In genomic region chr16:24700549-24701392, GRCh38 we compare ENCODE assay signal across 9 cellular contexts. TPM values are rescaled to one million over a fixed set of nuclear protein-coding genes. Genes with fewer than 3 reads are reported as not detected.
DNase-seq lines count a peak whose midpoint lies in the region; ATAC-seq and TF ChIP-seq lines count a peak whose summit lies in the region.
"Had no signal": no experiment of that assay in that cellular context is flagged by ENCODE, and none has a peak within 500 bp of the region (broad histone marks: within the 10 kb centered on the region; RNA-seq: fewer than 3 reads in every experiment).

No MANE protein-coding gene starts in this region.

- intact Hi-C loops in heart right ventricle (cut with DNase I) (loop anchor here in 1 of 10 donors (2.0 kb wide), 1 partner anchor 28 kb away; the partner anchor contains the start of gene TNRC6A), sigmoid colon (cut with DNase I) (loop anchor here (1.0 to 2.0 kb wide), 2 partner anchors 28 to 77 kb away; partner anchors contain the start of gene TNRC6A)

- peak; percentile 71 to 98 (median 96) for TF ChIP-seq EP300 in sigmoid colon (IDR thresholded peaks at IDR 0.05)

- peak; percentile 97 for DNase-seq in H4 (ENCODE audit: low spot score)
- no peak for DNase-seq in WTC11 (ENCODE audit: low spot score)
- peak; percentile 48 to 87 for DNase-seq in heart right ventricle
- DNase-seq in sigmoid colon, result peak; percentile 96
- DNase-seq in D341Med (ENCODE audit: low spot score), result no peak
- DNase-seq in DMS79 treated with DMSO at 0.1 percent for 48 hours (lab: John Stamatoyannopoulos, UW), result no peak
- DNase-seq in GM10266 (ENCODE audit: extremely low spot score), result no peak

- ATAC-seq in WTC11, result peak; percentile 87
- ATAC-seq in heart right ventricle, result peak; percentile 92 to 98 (median 97)
- ATAC-seq in HG02678 (IDR thresholded peaks at IDR 0.05; ENCODE audit: unreplicated experiment), result no peak

- H3K36me3 Mint-ChIP-seq in WTC11, result no peaks in the 10 kb centered on the region

- 56 to 61% methylated on average over 11 of the region's 11 CpGs for WGBS in heart right ventricle, 2 donors
- 60 to 68% methylated on average over 11 of the region's 11 CpGs for WGBS in sigmoid colon, 2 donors

- H3K36me3 ChIP-seq in heart right ventricle (no peaks in the 10 kb centered on the region), sigmoid colon (no peaks in the 10 kb centered on the region)

- H3K4me1 ChIP-seq in heart right ventricle (peaks cover 0 to 21% (median 18%) of the 10 kb centered on the region in 9 donors), sigmoid colon (peaks cover 2 to 37% (median 29%) of the 10 kb centered on the region in 4 donors)

- H3K27me3 Mint-ChIP-seq in WTC11 (ENCODE audit: low read depth), result no peaks in the 10 kb centered on the region; the same call in 1 of the 2 replicates

- H3K4me3 ChIP-seq in heart right ventricle, result no peak overlapping the region
- no peak overlapping the region for H3K4me3 ChIP-seq in sigmoid colon

- H3K9me3 Mint-ChIP-seq in WTC11, result peaks cover 6% of the 10 kb centered on the region

- peaks cover 0 to 10% (median 0%) of the 10 kb centered on the region in 11 donors for H3K9me3 ChIP-seq in heart right ventricle
- H3K9me3 ChIP-seq in sigmoid colon, result no peaks in the 10 kb centered on the region

- peaks cover 4% of the 10 kb centered on the region for H3K4me1 Mint-ChIP-seq in WTC11

- no peak overlapping the region for H3K4me3 Mint-ChIP-seq in WTC11

- no peak for TF ChIP-seq POLR2A in sigmoid colon (IDR thresholded peaks at IDR 0.05)

- peak overlapping the region in 9 of 10 donors; percentile 45 to 79 (median 69) for H3K27ac ChIP-seq in heart right ventricle
- peak overlapping the region; percentile 82 to 89 (median 86) for H3K27ac ChIP-seq in sigmoid colon
- H3K27ac ChIP-seq: KMS-11 had no signal

- peak overlapping the region; percentile 63 for H3K27ac Mint-ChIP-seq in WTC11

- TF ChIP-seq CTCF in WTC11 (IDR thresholded peaks at IDR 0.05), result no peak
- peak in 7 of 9 donors; percentile 26 to 58 (median 32) for TF ChIP-seq CTCF in heart right ventricle (IDR thresholded peaks at IDR 0.05)
- TF ChIP-seq CTCF in sigmoid colon (IDR thresholded peaks at IDR 0.05), result peak in 1 of 4 experiments; percentile 22
- no peak for TF ChIP-seq CTCF in GM10266 (IDR thresholded peaks at IDR 0.05; ENCODE audit: control insufficient read depth, insufficient read depth, low read depth, missing control alignments)

- CTCF ChIA-PET in WTC11 (lab: Charles Lee), result interaction anchor here (0.6 to 1.0 kb wide), 2 partner anchors 19 to 27 kb away, joined by 3 read pairs; no protein-coding TSS in a partner anchor

- H3K27me3 ChIP-seq in heart right ventricle (no peaks in the 10 kb centered on the region), sigmoid colon (no peaks in the 10 kb centered on the region)

- POLR2A ChIA-PET in WTC11 (lab: Charles Lee), result interaction anchor here (0.7 kb wide), 2 partner anchors 17 to 162 kb away, joined by 4 to 5 read pairs; no protein-coding TSS in a partner anchor

TF ChIP-seq in WTC11, 78 proteins besides CTCF, POLR2A, EP300 and RAD21 (continues in another document):
- TF ChIP-seq EMX1 (CRISPR knock-in tag; IDR thresholded peaks at IDR 0.05), result no peak
- no peak for TF ChIP-seq IRF1 (CRISPR knock-in tag; IDR thresholded peaks at IDR 0.05)
- TF ChIP-seq MAX (CRISPR knock-in tag; IDR thresholded peaks at IDR 0.05), result no peak
- TF ChIP-seq NR3C1 (CRISPR knock-in tag; conservative IDR thresholded peaks at IDR 0.05; ENCODE audit: low read depth), result no peak
- TF ChIP-seq HMGA2 (CRISPR knock-in tag; IDR thresholded peaks at IDR 0.05), result no peak
- TF ChIP-seq GTF2I (CRISPR knock-in tag; conservative IDR thresholded peaks at IDR 0.05), result no peak
- TF ChIP-seq, protein P1, sequence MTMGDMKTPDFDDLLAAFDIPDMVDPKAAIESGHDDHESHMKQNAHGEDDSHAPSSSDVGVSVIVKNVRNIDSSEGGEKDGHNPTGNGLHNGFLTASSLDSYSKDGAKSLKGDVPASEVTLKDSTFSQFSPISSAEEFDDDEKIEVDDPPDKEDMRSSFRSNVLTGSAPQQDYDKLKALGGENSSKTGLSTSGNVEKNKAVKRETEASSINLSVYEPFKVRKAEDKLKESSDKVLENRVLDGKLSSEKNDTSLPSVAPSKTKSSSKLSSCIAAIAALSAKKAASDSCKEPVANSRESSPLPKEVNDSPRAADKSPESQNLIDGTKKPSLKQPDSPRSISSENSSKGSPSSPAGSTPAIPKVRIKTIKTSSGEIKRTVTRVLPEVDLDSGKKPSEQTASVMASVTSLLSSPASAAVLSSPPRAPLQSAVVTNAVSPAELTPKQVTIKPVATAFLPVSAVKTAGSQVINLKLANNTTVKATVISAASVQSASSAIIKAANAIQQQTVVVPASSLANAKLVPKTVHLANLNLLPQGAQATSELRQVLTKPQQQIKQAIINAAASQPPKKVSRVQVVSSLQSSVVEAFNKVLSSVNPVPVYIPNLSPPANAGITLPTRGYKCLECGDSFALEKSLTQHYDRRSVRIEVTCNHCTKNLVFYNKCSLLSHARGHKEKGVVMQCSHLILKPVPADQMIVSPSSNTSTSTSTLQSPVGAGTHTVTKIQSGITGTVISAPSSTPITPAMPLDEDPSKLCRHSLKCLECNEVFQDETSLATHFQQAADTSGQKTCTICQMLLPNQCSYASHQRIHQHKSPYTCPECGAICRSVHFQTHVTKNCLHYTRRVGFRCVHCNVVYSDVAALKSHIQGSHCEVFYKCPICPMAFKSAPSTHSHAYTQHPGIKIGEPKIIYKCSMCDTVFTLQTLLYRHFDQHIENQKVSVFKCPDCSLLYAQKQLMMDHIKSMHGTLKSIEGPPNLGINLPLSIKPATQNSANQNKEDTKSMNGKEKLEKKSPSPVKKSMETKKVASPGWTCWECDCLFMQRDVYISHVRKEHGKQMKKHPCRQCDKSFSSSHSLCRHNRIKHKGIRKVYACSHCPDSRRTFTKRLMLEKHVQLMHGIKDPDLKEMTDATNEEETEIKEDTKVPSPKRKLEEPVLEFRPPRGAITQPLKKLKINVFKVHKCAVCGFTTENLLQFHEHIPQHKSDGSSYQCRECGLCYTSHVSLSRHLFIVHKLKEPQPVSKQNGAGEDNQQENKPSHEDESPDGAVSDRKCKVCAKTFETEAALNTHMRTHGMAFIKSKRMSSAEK (CRISPR knock-in tag; IDR thresholded peaks at IDR 0.05; ENCODE audit: borderline replicate concordance), result no peak
- no peak for TF ChIP-seq ZNF416 (CRISPR knock-in tag; IDR thresholded peaks at IDR 0.05)
- TF ChIP-seq CREM (CRISPR knock-in tag; IDR thresholded peaks at IDR 0.05), result no peak
- no peak for TF ChIP-seq ZNF425 (CRISPR knock-in tag; conservative IDR thresholded peaks at IDR 0.05)
- no peak for TF ChIP-seq ZNF512 (CRISPR knock-in tag; IDR thresholded peaks at IDR 0.05; ENCODE audit: borderline replicate concordance)
- TF ChIP-seq ZNF317 (CRISPR knock-in tag; IDR thresholded peaks at IDR 0.05; ENCODE audit: borderline replicate concordance, low read depth), result no peak
- TF ChIP-seq RELA (CRISPR knock-in tag; IDR thresholded peaks at IDR 0.05; ENCODE audit: borderline replicate concordance), result no peak
- no peak for TF ChIP-seq MXD4 (CRISPR knock-in tag; IDR thresholded peaks at IDR 0.05; ENCODE audit: borderline replicate concordance)

RNA-seq across cellular contexts. Expression of gene TNRC6A, which starts 28.7 kb away (rescaled TPM):
- total RNA-seq in H4 (2014; rRNA removed; shearing (Covaris generic)), result 9.7 and 10.1 TPM in 2 replicates
- total RNA-seq in WTC11 (2021) (76.8 to 86.3 TPM (median 77.4 TPM) in 3 replicates), heart right ventricle (10 to 100 TPM; 31.6 to 51.4 (median 37.3) TPM), sigmoid colon (100 to 1,000 TPM in 1 of 4 donors, 10 to 100 TPM in 3; 42.8 to 129 (median 64.9) TPM)
- polyA plus RNA-seq in heart right ventricle (10 to 100 TPM in 1 of 2 donors, 1 to 10 TPM in 1; 8.3 to 35.1 TPM), sigmoid colon (10 to 100 TPM in 1 of 3 donors, 1 to 10 TPM in 2; 4.6 to 18.9 (median 5.4) TPM)

Comparison
In these comparisons a context has a peak if more than half of its experiments do, and no peak if none do; other contexts are left out.
1. DNase-seq: peak in H4 (single experiment), heart right ventricle (2 of 2) and sigmoid colon (single experiment); none in WTC11 (single experiment), D341Med (single experiment), DMS79 treated with DMSO at 0.1 percent for 48 hours (single experiment) and GM10266 (single experiment).
2. CTCF ChIP-seq: peak in heart right ventricle (7 of 9); none in WTC11 (single experiment) and GM10266 (single experiment).